In genomic region chr1:150267896-150268295, GRCh38 we compare ENCODE assay signal across 9 cellular contexts. TPM values are rescaled to one million over a fixed set of nuclear protein-coding genes. Genes with fewer than 3 reads are reported as not detected.
A peak's percentile ranks its signal among the peaks of the same experiment; 100 is the strongest.
DNase-seq lines count a peak whose midpoint lies in the region; ATAC-seq and TF ChIP-seq lines count a peak whose summit lies in the region.
"Had no signal": no experiment of that assay in that cellular context is flagged by ENCODE, and none has a peak within 500 bp of the region (broad histone marks: within the 10 kb centered on the region; RNA-seq: fewer than 3 reads in every experiment).

No MANE protein-coding gene starts in this region.

- H3K9me3 ChIP-seq in T-helper 17 cell (ENCODE audit: control insufficient read depth, low read length, poor library complexity, severe bottlenecking) = no peaks in the 10 kb centered on the region

- H3K27ac Mint-ChIP-seq in T-helper 17 cell = peak overlapping the region; percentile 100

- H3K4me1 Mint-ChIP-seq in T-helper 17 cell = peaks cover 31% of the 10 kb centered on the region

- H3K27me3 Mint-ChIP-seq in T-helper 17 cell = no peaks in the 10 kb centered on the region

- H3K27me3 ChIP-seq in GM06990 (replicated peaks; ENCODE audit: control insufficient read depth, insufficient read depth, low read length) = no peaks in the 10 kb centered on the region
- H3K27me3 ChIP-seq in rectal smooth muscle tissue (ENCODE audit: control insufficient read depth, insufficient read depth, low read length) = no peaks in the 10 kb centered on the region

- peak overlapping the region; percentile 82 for H3K4me3 ChIP-seq in GM06990 (replicated peaks; ENCODE audit: low read depth, low read length)
- peak overlapping the region; percentile 83 for H3K4me3 ChIP-seq in fibroblast of pulmonary artery (replicated peaks; ENCODE audit: low read depth, low read length)
- H3K4me3 ChIP-seq in rectal smooth muscle tissue (ENCODE audit: low read length) = peak overlapping the region; percentile 95

- TF ChIP-seq CTCF in GM06990 (IDR thresholded peaks at IDR 0.05; ENCODE audit: insufficient read depth, low read length, poor library complexity, severe bottlenecking) (no peak), fibroblast of pulmonary artery (IDR thresholded peaks at IDR 0.05; ENCODE audit: low read length, missing control alignments) (no peak)

- no peak for DNase-seq in GM06990 (ENCODE audit: extremely low read depth, insufficient read length)
- no peak for DNase-seq in T-helper 17 cell
- no peak for DNase-seq in fibroblast of pulmonary artery (ENCODE audit: low read depth)
- no peak for DNase-seq in KBM-7
- no peak for DNase-seq in GM19238 (ENCODE audit: insufficient read length, low spot score)

- peak overlapping the region; percentile 95 for H3K9ac ChIP-seq in rectal smooth muscle tissue (ENCODE audit: low read length)

- H3K36me3 Mint-ChIP-seq in T-helper 17 cell (ENCODE audit: low read depth) = no peaks in the 10 kb centered on the region

- H3K27ac ChIP-seq in rectal smooth muscle tissue (ENCODE audit: low read depth, low read length) = peak overlapping the region; percentile 94

- in situ Hi-C loops in KBM-7 (cut with MboI; ENCODE audit: low pct_unique_long_range_greater_than_20kb, low sequenced_read_pairs) = no loop called here

- H3K4me1 ChIP-seq in rectal smooth muscle tissue (ENCODE audit: control insufficient read depth, insufficient read depth, low read length) = peaks cover 9% of the 10 kb centered on the region

- H3K4me3 Mint-ChIP-seq in T-helper 17 cell = peak overlapping the region; percentile 95

- ATAC-seq in T-helper 17 cell (no peak), GM21825 (IDR thresholded peaks at IDR 0.05; ENCODE audit: unreplicated experiment) (no peak), HG03135 (IDR thresholded peaks at IDR 0.05; ENCODE audit: unreplicated experiment) (no peak)

- H3K36me3 ChIP-seq in GM06990 (ENCODE audit: control insufficient read depth, insufficient read depth, low read length) (peaks cover 13% of the 10 kb centered on the region), rectal smooth muscle tissue (ENCODE audit: control insufficient read depth, insufficient read depth, low read length) (peaks cover 12% of the 10 kb centered on the region)

RNA-seq across cellular contexts. Expression of gene APH1A, which starts 0.9 kb away (rescaled TPM):
- 100 to 1,000 TPM; 118 TPM for total RNA-seq in T-helper 17 cell

RNA-seq across cellular contexts. Expression of gene C1orf54, which starts 4.7 kb away (rescaled TPM):
- 1 to 10 TPM; 4.6 to 6.6 TPM for total RNA-seq in T-helper 17 cell

RNA-seq across cellular contexts. Expression of gene CA14, which starts 10.3 kb away (rescaled TPM):
- total RNA-seq in T-helper 17 cell = not detected
- total RNA-seq: activated CD8-positive, alpha-beta memory T cell treated with anti-CD3 and anti-CD28 coated beads for 36 hours had no signal

RNA-seq across cellular contexts. Expression of gene CIART, which starts 14.5 kb away (rescaled TPM):
- 1 to 10 TPM; 3.6 to 4.5 TPM for total RNA-seq in T-helper 17 cell

RNA-seq across cellular contexts. Expression of gene MRPS21, which starts 25.8 kb away (rescaled TPM):
- 10 to 100 TPM; 48.5 to 49.2 TPM for total RNA-seq in T-helper 17 cell
